Comparison of ENCODE assay signal across 23 cellular contexts in genomic region chrX:54509401-54509800, GRCh38. TPM values are rescaled to one million over a fixed set of nuclear protein-coding genes. Genes with fewer than 3 reads are reported as not detected.
DNase-seq lines count a peak whose midpoint lies in the region; ATAC-seq and TF ChIP-seq lines count a peak whose summit lies in the region.
"Had no signal": no experiment of that assay in that cellular context is flagged by ENCODE, and none has a peak within 500 bp of the region (broad histone marks: within the 10 kb centered on the region; RNA-seq: fewer than 3 reads in every experiment).

No MANE protein-coding gene starts in this region.

- H2AK9ac ChIP-seq in IMR-90 (replicated peaks; ENCODE audit: low read depth, low read length, poor library complexity), result no peak overlapping the region

- peak overlapping the region; percentile 45 for H2BK20ac ChIP-seq in IMR-90 (ENCODE audit: low read depth, low read length)

- no peak overlapping the region for H2AK5ac ChIP-seq in IMR-90 (ENCODE audit: low read depth, low read length)
- H2AK5ac ChIP-seq in neuronal stem cell (ENCODE audit: low read depth, low read length), result no peak overlapping the region

- H3K14ac ChIP-seq in IMR-90 (replicated peaks; ENCODE audit: low read depth, low read length) (peak overlapping the region; percentile 94), neuronal stem cell (ENCODE audit: low read length) (no peak overlapping the region)

- H3K23ac ChIP-seq in IMR-90 (ENCODE audit: low read depth, low read length) (peak overlapping the region; percentile 75; the same call in 1 of the 2 replicates), neuronal stem cell (ENCODE audit: low read depth, low read length, poor library complexity) (no peak overlapping the region)

- peaks cover 3% of the 10 kb centered on the region for H3K4me1 ChIP-seq in IMR-90 (ENCODE audit: control insufficient read depth, insufficient read depth, low read length)
- H3K4me1 ChIP-seq in neuronal stem cell (ENCODE audit: control insufficient read depth in 2 of 2, insufficient read depth in 1 of 2, low read depth in 1 of 2, low read length in 2 of 2), result peaks cover 0 to 4% of the 10 kb centered on the region in 2 donors
- H3K4me1 ChIP-seq: colonic mucosa, spleen, tibial nerve had no signal

- WGBS in IMR-90 (ENCODE audit: extremely low coverage in 2 of 2, insufficient read length in 1 of 2), 2 experiments, result 40% methylated on average over 1 of the region's 4 CpGs; no CpG with 5 or more reads in 1 of the 2 experiments
- WGBS in neuronal stem cell (ENCODE audit: extremely low coverage in 2 of 2, insufficient read length in 2 of 2, insufficient replicate concordance in 1 of 2), 2 donors, result no CpG with 5 or more reads among the region's 4 CpGs

- H3K27ac ChIP-seq in IMR-90 (ENCODE audit: insufficient read depth, low read length), result peak overlapping the region; percentile 90; the same call in 1 of the 2 replicates
- H3K27ac ChIP-seq in neuronal stem cell (replicated peaks; ENCODE audit: low read length), result no peak overlapping the region
- H3K27ac ChIP-seq: colonic mucosa, spleen, tibial nerve had no signal

- no peak for TF ChIP-seq RAD21 in IMR-90 (IDR thresholded peaks at IDR 0.05; ENCODE audit: low read length)

- no peaks in the 10 kb centered on the region for H3K9me1 ChIP-seq in IMR-90 (ENCODE audit: insufficient read depth, low read length)

- no peak for TF ChIP-seq POLR2A in IMR-90 (IDR thresholded peaks at IDR 0.05; ENCODE audit: low read depth, low read length)

- CTCF ChIA-PET in IMR-90 (lab: Yijun Ruan, JAX), result no interaction called here

- H4K5ac ChIP-seq in IMR-90 (ENCODE audit: low read depth, low read length), result peak overlapping the region; percentile 99

- no peaks in the 10 kb centered on the region for H3K79me1 ChIP-seq in IMR-90 (ENCODE audit: low read depth in 1 of 2, low read length in 2 of 2)
- no peaks in the 10 kb centered on the region for H3K79me1 ChIP-seq in neuronal stem cell (ENCODE audit: low read depth, low read length)

- H3K4me2 ChIP-seq in IMR-90 (ENCODE audit: low read depth, low read length) (no peak overlapping the region), neuronal stem cell (ENCODE audit: insufficient read depth, low read length, poor library complexity, severe bottlenecking) (no peak overlapping the region)

- 0 out of 2 replicates have a peak overlapping the region, but pooled peaks have one; percentile 87 for H3K18ac ChIP-seq in IMR-90 (ENCODE audit: low read depth, low read length)
- no peak overlapping the region for H3K18ac ChIP-seq in neuronal stem cell (ENCODE audit: low read length)

- H2BK120ac ChIP-seq in IMR-90 (ENCODE audit: low read depth, low read length) (peak overlapping the region; percentile 78), neuronal stem cell (ENCODE audit: low read depth, low read length) (no peak overlapping the region)

- ATAC-seq in IMR-90 (ENCODE audit: low read depth), result peak; percentile 54
- ATAC-seq: CD8-positive, alpha-beta T cell; natural killer cell treated with Interleukin-12 subunit alpha and Interleukin-12 subunit beta and Interleukin-15 and Interleukin-18, amount 100 ng/mL, for 72 hours; stimulated activated naive CD8-positive, alpha-beta T cell treated with anti-CD3 and anti-CD28 coated beads, Interleukin-15, amount 100 ng/mL, for 72 hours had no signal

- in situ Hi-C loops in IMR-90 (cut with MboI; ENCODE audit: low sequenced_read_pairs), result no loop called here

- no peaks in the 10 kb centered on the region for H3K36me3 ChIP-seq in IMR-90 (ENCODE audit: control insufficient read depth, insufficient read depth, low read length)
- no peaks in the 10 kb centered on the region for H3K36me3 ChIP-seq in neuronal stem cell (replicated peaks in 1 of 2; ENCODE audit: control insufficient read depth in 2 of 2, insufficient read depth in 2 of 2, low read length in 2 of 2)
- H3K36me3 ChIP-seq: colonic mucosa, spleen, tibial nerve had no signal

- intact Hi-C loops in IMR-90 (cut with micrococcal nuclease), result no loop called here

- H2BK5ac ChIP-seq in IMR-90 (ENCODE audit: low read depth, low read length, poor library complexity, severe bottlenecking) (peak overlapping the region; percentile 93), neuronal stem cell (ENCODE audit: low read length) (no peak overlapping the region)

- H3K27me3 ChIP-seq in IMR-90 (ENCODE audit: control insufficient read depth, insufficient read depth, low read length), result no peaks in the 10 kb centered on the region
- H3K27me3 ChIP-seq in neuronal stem cell (ENCODE audit: control insufficient read depth in 3 of 3, insufficient read depth in 3 of 3, low read depth in 1 of 3, low read length in 3 of 3), result no peaks in the 10 kb centered on the region
- H3K27me3 ChIP-seq: colonic mucosa, tibial nerve had no signal

- H2BK12ac ChIP-seq in neuronal stem cell (ENCODE audit: low read length), result no peak overlapping the region

- peak overlapping the region; percentile 88 for H2AFZ ChIP-seq in IMR-90 (replicated peaks; ENCODE audit: low read length, poor library complexity)
- H2AFZ ChIP-seq in neuronal stem cell (ENCODE audit: low read length), result peak overlapping the region; percentile 50

- H3K4me3 ChIP-seq in IMR-90 (ENCODE audit: insufficient read depth, low read depth, low read length), result no peak overlapping the region
- H3K4me3 ChIP-seq in fibroblast of the aortic adventitia (ENCODE audit: low read depth, low read length), result no peak overlapping the region
- no peak overlapping the region for H3K4me3 ChIP-seq in neuronal stem cell (ENCODE audit: low read length in 2 of 2)
- H3K4me3 ChIP-seq: colonic mucosa, spleen, tibial nerve had no signal

- no peak for TF ChIP-seq CTCF in IMR-90 (conservative IDR thresholded peaks at IDR 0.05; ENCODE audit: low read depth, low read length)
- no peak for TF ChIP-seq CTCF in fibroblast of the aortic adventitia (IDR thresholded peaks at IDR 0.05; ENCODE audit: insufficient read depth, low read length)

- peak; percentile 40 for DNase-seq in EL
- peak; percentile 40 for DNase-seq in IMR-90
- peak; percentile 51 for DNase-seq in fibroblast of the aortic adventitia (ENCODE audit: low read depth)
- no peak for DNase-seq in neuronal stem cell (ENCODE audit: low spot score)
- DNase-seq in NCI-H2081 treated with DMSO at 0.1 percent for 48 hours (lab: John Stamatoyannopoulos, UW), result no peak
- no peak for DNase-seq in activated CD4-positive, alpha-beta T cell treated with anti-CD3 and anti-CD28 coated beads for 48 hours
- DNase-seq in HPDE6-E6E7 (ENCODE audit: extremely low spot score), result no peak
- DNase-seq: activated CD4-positive, alpha-beta T cell treated with anti-CD3 and anti-CD28 coated beads, Interleukin-2, amount 10 ng/mL, durations not matched to agents 7 days and 5 days; activated CD8-positive, alpha-beta memory T cell treated with anti-CD3 and anti-CD28 coated beads, Interleukin-2, amount 50 U/mL, for 4 hours; activated naive CD8-positive, alpha-beta T cell treated with anti-CD3 and anti-CD28 coated beads for 36 hours; CD8-positive, alpha-beta T cell; colonic mucosa; H7; MM.1S; NCI-H1436 treated with DMSO at 0.1 percent for 48 hours; NCI-H2171; NCI-H526 treated with DMSO at 0.1 percent for 48 hours; spleen; stimulated activated CD4-positive, alpha-beta T cell treated with anti-CD3 and anti-CD28 coated beads, Interleukin-4, amount 100 ng/mL, for 4 hours; stimulated activated naive CD8-positive, alpha-beta T cell treated with anti-CD3 and anti-CD28 coated beads, Interleukin-15, amount 100 ng/mL, for 72 hours; T-helper 1 cell had no signal

- H3K56ac ChIP-seq in IMR-90 (ENCODE audit: extremely low read depth, insufficient read depth, low read length), result peak overlapping the region; percentile 61; the same call in 1 of the 2 replicates

- peak overlapping the region; percentile 90; the same call in 1 of the 3 replicates for H2BK15ac ChIP-seq in IMR-90 (ENCODE audit: low read depth, low read length)
- no peak overlapping the region for H2BK15ac ChIP-seq in neuronal stem cell (ENCODE audit: low read length)

- peak overlapping the region; percentile 50 to 98; a peak in 3 of 4 replicates for H4K8ac ChIP-seq in IMR-90 (ENCODE audit: low read depth in 2 of 2, low read length in 2 of 2)
- no peak overlapping the region for H4K8ac ChIP-seq in neuronal stem cell (ENCODE audit: low read depth, low read length)

- H4K20me1 ChIP-seq in IMR-90 (ENCODE audit: insufficient read depth, low read length), result no peaks in the 10 kb centered on the region

- POLR2A ChIA-PET in IMR-90 (lab: Charles Lee; ENCODE audit: unreplicated experiment), result no interaction called here

- no peaks in the 10 kb centered on the region for H3K9me3 ChIP-seq in IMR-90 (ENCODE audit: control insufficient read depth, insufficient read depth, low read length)
- peaks cover 0 to 4% of the 10 kb centered on the region in 2 donors for H3K9me3 ChIP-seq in neuronal stem cell (replicated peaks in 1 of 2; ENCODE audit: control insufficient read depth in 2 of 2, insufficient read depth in 1 of 2, low read depth in 1 of 2, low read length in 2 of 2)
- H3K9me3 ChIP-seq: colonic mucosa, tibial nerve had no signal

- no TSS peak for BruUV-seq in IMR-90 (replicated peaks; lab: Mats Ljungman, UMichigan)

- H3K4ac ChIP-seq in IMR-90 (ENCODE audit: low read depth, low read length), result peak overlapping the region; percentile 49
- H3K4ac ChIP-seq in neuronal stem cell (ENCODE audit: low read length), result no peak overlapping the region

- H4K91ac ChIP-seq in IMR-90 (ENCODE audit: insufficient read depth, low read depth, low read length), result peak overlapping the region; percentile 59
- no peak overlapping the region for H4K91ac ChIP-seq in neuronal stem cell (ENCODE audit: low read depth, low read length, poor library complexity)

- dilution Hi-C loops in IMR-90 (cut with HindIII; ENCODE audit: low sequenced_read_pairs, unreplicated experiment), result no loop called here

- H3K9ac ChIP-seq in IMR-90 (ENCODE audit: low read depth, low read length) (no peak overlapping the region), neuronal stem cell (ENCODE audit: low read depth, low read length, poor library complexity) (no peak overlapping the region)

TF ChIP-seq in IMR-90, 13 proteins besides CTCF, POLR2A, EP300 and RAD21 (continues in another document):
- TF ChIP-seq RFX5 (IDR thresholded peaks at IDR 0.05; ENCODE audit: low read depth, low read length), result no peak
- no peak for TF ChIP-seq NFE2L2 (IDR thresholded peaks at IDR 0.05; ENCODE audit: low read depth, low read length)

RNA-seq across cellular contexts. Expression of gene FGD1, which starts 13.4 kb away (rescaled TPM):
- total RNA-seq in IMR-90 (2012; rRNA removed), result 2.0 and 2.5 TPM in 2 replicates
- polyA plus RNA-seq in IMR-90 (2012; rRNA removed), result 11.7 and 12.3 TPM in 2 replicates
- 8.4 and 12.6 TPM in 2 replicates for polyA plus RNA-seq in IMR-90 (2012; cell fraction: cytosol; rRNA removed)
- polyA plus RNA-seq in IMR-90 (2012; cell fraction: nucleus; rRNA removed; ENCODE audit: low replicate concordance), result 13.7 and 21.9 TPM in 2 replicates
- 11.1 and 11.9 TPM in 2 replicates for total RNA-seq in fibroblast of the aortic adventitia (ENCODE audit: low replicate concordance)
- polyA plus RNA-seq in neuronal stem cell (2013, experiment 1 of 2), result 26.3 TPM
- 26.3 TPM for polyA plus RNA-seq in neuronal stem cell (2013, experiment 2 of 2)
- total RNA-seq: CD8-positive, alpha-beta T cell; natural killer cell treated with Interleukin-12 subunit alpha and Interleukin-12 subunit beta and Interleukin-15 and Interleukin-18, amount 100 ng/mL, for 72 hours had no signal

RNA-seq across cellular contexts. Expression of gene GNL3L, which starts 20.6 kb away (rescaled TPM):
- total RNA-seq in IMR-90 (2012; rRNA removed), result 47.2 and 48.8 TPM in 2 replicates
- 15.4 and 16.5 TPM in 2 replicates for polyA plus RNA-seq in IMR-90 (2012; rRNA removed)
- 9.5 and 11.9 TPM in 2 replicates for polyA plus RNA-seq in IMR-90 (2012; cell fraction: cytosol; rRNA removed)
- polyA plus RNA-seq in IMR-90 (2012; cell fraction: nucleus; rRNA removed; ENCODE audit: low replicate concordance), result 12.3 and 18.2 TPM in 2 replicates
- total RNA-seq in fibroblast of the aortic adventitia (ENCODE audit: low replicate concordance), result 27.1 and 46.3 TPM in 2 replicates
- polyA plus RNA-seq in neuronal stem cell (2013, experiment 1 of 2), result 8.1 TPM
- polyA plus RNA-seq in neuronal stem cell (2013, experiment 2 of 2), result 8.6 TPM

Comparison
In these comparisons a context has a peak if more than half of its experiments do, and no peak if none do; other contexts are left out.
1. DNase-seq: peak in EL (single experiment), IMR-90 (single experiment) and fibroblast of the aortic adventitia (single experiment); none in neuronal stem cell (single experiment), NCI-H2081 treated with DMSO at 0.1 percent for 48 hours (single experiment), activated CD4-positive, alpha-beta T cell treated with anti-CD3 and anti-CD28 coated beads for 48 hours (single experiment) and HPDE6-E6E7 (single experiment).